1 cellular context compared by ENCODE assay signal in the genomic region with DNA sequence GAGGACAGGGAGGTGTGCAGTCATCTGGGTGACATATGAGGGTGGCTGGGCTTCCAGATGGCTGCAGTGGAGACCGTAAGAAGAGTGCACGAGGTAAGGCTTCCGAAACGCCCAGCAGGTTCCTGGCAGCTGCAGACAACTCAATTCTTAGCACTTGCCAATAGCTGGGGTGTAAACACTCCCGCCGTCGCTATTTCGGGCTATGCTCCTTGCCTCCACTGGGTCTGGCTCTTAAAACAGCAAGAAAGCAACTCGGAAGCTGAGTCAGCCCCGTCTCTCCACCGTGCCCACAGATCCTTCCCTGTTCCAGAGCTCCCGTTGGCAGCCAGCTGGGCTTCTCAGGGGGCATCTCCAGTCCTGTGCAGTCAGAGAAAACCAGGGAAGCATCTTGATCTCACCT.
TF ChIP-seq lines count a peak whose summit lies in the region.

No MANE protein-coding gene starts in this region.

TF ChIP-seq in HCT116, 20 proteins besides CTCF, POLR2A, EP300 and RAD21 (continued from another document):
- TF ChIP-seq, protein P1, sequence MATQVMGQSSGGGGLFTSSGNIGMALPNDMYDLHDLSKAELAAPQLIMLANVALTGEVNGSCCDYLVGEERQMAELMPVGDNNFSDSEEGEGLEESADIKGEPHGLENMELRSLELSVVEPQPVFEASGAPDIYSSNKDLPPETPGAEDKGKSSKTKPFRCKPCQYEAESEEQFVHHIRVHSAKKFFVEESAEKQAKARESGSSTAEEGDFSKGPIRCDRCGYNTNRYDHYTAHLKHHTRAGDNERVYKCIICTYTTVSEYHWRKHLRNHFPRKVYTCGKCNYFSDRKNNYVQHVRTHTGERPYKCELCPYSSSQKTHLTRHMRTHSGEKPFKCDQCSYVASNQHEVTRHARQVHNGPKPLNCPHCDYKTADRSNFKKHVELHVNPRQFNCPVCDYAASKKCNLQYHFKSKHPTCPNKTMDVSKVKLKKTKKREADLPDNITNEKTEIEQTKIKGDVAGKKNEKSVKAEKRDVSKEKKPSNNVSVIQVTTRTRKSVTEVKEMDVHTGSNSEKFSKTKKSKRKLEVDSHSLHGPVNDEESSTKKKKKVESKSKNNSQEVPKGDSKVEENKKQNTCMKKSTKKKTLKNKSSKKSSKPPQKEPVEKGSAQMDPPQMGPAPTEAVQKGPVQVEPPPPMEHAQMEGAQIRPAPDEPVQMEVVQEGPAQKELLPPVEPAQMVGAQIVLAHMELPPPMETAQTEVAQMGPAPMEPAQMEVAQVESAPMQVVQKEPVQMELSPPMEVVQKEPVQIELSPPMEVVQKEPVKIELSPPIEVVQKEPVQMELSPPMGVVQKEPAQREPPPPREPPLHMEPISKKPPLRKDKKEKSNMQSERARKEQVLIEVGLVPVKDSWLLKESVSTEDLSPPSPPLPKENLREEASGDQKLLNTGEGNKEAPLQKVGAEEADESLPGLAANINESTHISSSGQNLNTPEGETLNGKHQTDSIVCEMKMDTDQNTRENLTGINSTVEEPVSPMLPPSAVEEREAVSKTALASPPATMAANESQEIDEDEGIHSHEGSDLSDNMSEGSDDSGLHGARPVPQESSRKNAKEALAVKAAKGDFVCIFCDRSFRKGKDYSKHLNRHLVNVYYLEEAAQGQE (IDR thresholded peaks at IDR 0.05; ENCODE audit: low read depth), result no peak
- TF ChIP-seq, protein P2, sequence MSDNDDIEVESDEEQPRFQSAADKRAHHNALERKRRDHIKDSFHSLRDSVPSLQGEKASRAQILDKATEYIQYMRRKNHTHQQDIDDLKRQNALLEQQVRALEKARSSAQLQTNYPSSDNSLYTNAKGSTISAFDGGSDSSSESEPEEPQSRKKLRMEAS (IDR thresholded peaks at IDR 0.05), result no peak
- no peak for TF ChIP-seq SP1 (IDR thresholded peaks at IDR 0.05; ENCODE audit: low read depth)
- no peak for TF ChIP-seq ZFX (IDR thresholded peaks at IDR 0.05)
- no peak for TF ChIP-seq JUND (IDR thresholded peaks at IDR 0.05)
- no peak for TF ChIP-seq EZH2phosphoT487 (IDR thresholded peaks at IDR 0.05; ENCODE audit: borderline replicate concordance)
- no peak for TF ChIP-seq SIN3A (IDR thresholded peaks at IDR 0.05; ENCODE audit: low read depth)
- TF ChIP-seq, protein P3, sequence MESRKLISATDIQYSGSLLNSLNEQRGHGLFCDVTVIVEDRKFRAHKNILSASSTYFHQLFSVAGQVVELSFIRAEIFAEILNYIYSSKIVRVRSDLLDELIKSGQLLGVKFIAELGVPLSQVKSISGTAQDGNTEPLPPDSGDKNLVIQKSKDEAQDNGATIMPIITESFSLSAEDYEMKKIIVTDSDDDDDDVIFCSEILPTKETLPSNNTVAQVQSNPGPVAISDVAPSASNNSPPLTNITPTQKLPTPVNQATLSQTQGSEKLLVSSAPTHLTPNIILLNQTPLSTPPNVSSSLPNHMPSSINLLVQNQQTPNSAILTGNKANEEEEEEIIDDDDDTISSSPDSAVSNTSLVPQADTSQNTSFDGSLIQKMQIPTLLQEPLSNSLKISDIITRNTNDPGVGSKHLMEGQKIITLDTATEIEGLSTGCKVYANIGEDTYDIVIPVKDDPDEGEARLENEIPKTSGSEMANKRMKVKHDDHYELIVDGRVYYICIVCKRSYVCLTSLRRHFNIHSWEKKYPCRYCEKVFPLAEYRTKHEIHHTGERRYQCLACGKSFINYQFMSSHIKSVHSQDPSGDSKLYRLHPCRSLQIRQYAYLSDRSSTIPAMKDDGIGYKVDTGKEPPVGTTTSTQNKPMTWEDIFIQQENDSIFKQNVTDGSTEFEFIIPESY (IDR thresholded peaks at IDR 0.05; ENCODE audit: extremely low read depth, insufficient replicate concordance, low read length), result no peak
- TF ChIP-seq TCF7L2 (IDR thresholded peaks at IDR 0.05; ENCODE audit: borderline replicate concordance, extremely low read depth, insufficient read depth, insufficient read length), result no peak
- no peak for TF ChIP-seq FOSL1 (IDR thresholded peaks at IDR 0.05; ENCODE audit: low read depth)
TF ChIP-seq in HCT116: peak in this region for 0.
